Comparison of ENCODE assay signal across 10 cellular contexts in the genomic region with DNA sequence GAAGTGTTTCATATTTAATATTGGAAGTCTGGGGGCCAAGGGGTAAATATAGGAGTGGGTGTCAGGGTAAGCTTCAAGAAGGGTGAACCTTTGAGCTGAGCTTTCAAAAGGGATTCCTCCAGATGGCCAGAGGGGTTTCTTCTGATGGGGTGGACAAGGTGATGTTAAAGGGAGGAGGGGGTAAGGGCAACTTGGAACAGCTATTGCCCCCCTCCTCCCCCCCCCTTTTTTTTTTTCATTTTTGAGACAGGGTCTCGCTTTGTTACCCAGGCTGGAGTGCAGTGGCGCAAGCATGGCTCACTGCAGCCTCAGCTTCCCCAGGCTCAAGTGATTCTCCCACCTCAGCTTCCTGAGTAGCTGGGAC. TPM values are rescaled to one million over a fixed set of nuclear protein-coding genes. Genes with fewer than 3 reads are reported as not detected.
DNase-seq lines count a peak whose midpoint lies in the region; ATAC-seq and TF ChIP-seq lines count a peak whose summit lies in the region.
"Had no signal": no experiment of that assay in that cellular context is flagged by ENCODE, and none has a peak within 500 bp of the region (broad histone marks: within the 10 kb centered on the region; RNA-seq: fewer than 3 reads in every experiment).

No MANE protein-coding gene starts in this region.

- H3K9me3 Mint-ChIP-seq in activated T-cell treated with anti-CD3 and anti-CD28 coated beads, Interleukin-2, amount 50 U/mL, for 24 hours, result no peaks in the 10 kb centered on the region
- no peaks in the 10 kb centered on the region for H3K9me3 Mint-ChIP-seq in stimulated activated effector memory CD8-positive, alpha-beta T cell treated with anti-CD3 and anti-CD28 coated beads, Interleukin-12 subunit alpha, Interleukin-12 subunit beta, amount 100 ng/mL, for 72 hours

- H3K4me1 Mint-ChIP-seq in activated T-cell treated with anti-CD3 and anti-CD28 coated beads, Interleukin-2, amount 50 U/mL, for 24 hours (ENCODE audit: low read depth), result peaks cover 48% of the 10 kb centered on the region
- peaks cover 55% of the 10 kb centered on the region for H3K4me1 Mint-ChIP-seq in stimulated activated effector memory CD8-positive, alpha-beta T cell treated with anti-CD3 and anti-CD28 coated beads, Interleukin-12 subunit alpha, Interleukin-12 subunit beta, amount 100 ng/mL, for 72 hours

- H3K27me3 Mint-ChIP-seq in activated T-cell treated with anti-CD3 and anti-CD28 coated beads, Interleukin-2, amount 50 U/mL, for 24 hours, result no peaks in the 10 kb centered on the region

- H3K4me3 Mint-ChIP-seq in activated T-cell treated with anti-CD3 and anti-CD28 coated beads, Interleukin-2, amount 50 U/mL, for 24 hours, result no peak overlapping the region
- peak overlapping the region; percentile 89 for H3K4me3 Mint-ChIP-seq in stimulated activated effector memory CD8-positive, alpha-beta T cell treated with anti-CD3 and anti-CD28 coated beads, Interleukin-12 subunit alpha, Interleukin-12 subunit beta, amount 100 ng/mL, for 72 hours

- peaks cover 85% of the 10 kb centered on the region for H3K36me3 Mint-ChIP-seq in activated T-cell treated with anti-CD3 and anti-CD28 coated beads, Interleukin-2, amount 50 U/mL, for 24 hours (ENCODE audit: low read depth)
- peaks cover 79% of the 10 kb centered on the region for H3K36me3 Mint-ChIP-seq in stimulated activated effector memory CD8-positive, alpha-beta T cell treated with anti-CD3 and anti-CD28 coated beads, Interleukin-12 subunit alpha, Interleukin-12 subunit beta, amount 100 ng/mL, for 72 hours

- 91% methylated on average over 2 of the region's 2 CpGs for WGBS in esophagus muscularis mucosa
- WGBS in right lobe of liver (ENCODE audit: insufficient coverage, low coverage, low lambda C conversion rate, missing lambda C conversion rate), result 60% methylated on average over 1 of the region's 2 CpGs

- H3K36me3 ChIP-seq in esophagus muscularis mucosa (peaks cover 38 to 50% (median 47%) of the 10 kb centered on the region in 4 donors), right lobe of liver (peaks cover 6 to 41% (median 23%) of the 10 kb centered on the region in 4 donors)

- TF ChIP-seq POLR2A in esophagus muscularis mucosa (IDR thresholded peaks at IDR 0.05; ENCODE audit: low read depth) (no peak), right lobe of liver (IDR thresholded peaks at IDR 0.05) (no peak)

- H3K27ac ChIP-seq in VCaP (peak overlapping the region; percentile 93; the same call in 1 of the 2 replicates), esophagus muscularis mucosa (replicated peaks in 1 of 4) (peak overlapping the region; percentile 92 to 99 (median 96)), right lobe of liver (no peak overlapping the region)

- H3K4me3 ChIP-seq in esophagus muscularis mucosa (no peak overlapping the region), right lobe of liver (no peak overlapping the region)

- no peaks in the 10 kb centered on the region for H3K9me3 ChIP-seq in esophagus muscularis mucosa
- no peaks in the 10 kb centered on the region for H3K9me3 ChIP-seq in right lobe of liver

- H3K4me1 ChIP-seq in esophagus muscularis mucosa (peaks cover 23 to 27% (median 25%) of the 10 kb centered on the region in 4 donors), right lobe of liver (no peaks in the 10 kb centered on the region)

- TF ChIP-seq EP300 in esophagus muscularis mucosa (IDR thresholded peaks at IDR 0.05), result no peak

- TF ChIP-seq CTCF in VCaP (conservative IDR thresholded peaks at IDR 0.05), result no peak
- TF ChIP-seq CTCF in esophagus muscularis mucosa (IDR thresholded peaks at IDR 0.05), result no peak
- no peak for TF ChIP-seq CTCF in right lobe of liver (IDR thresholded peaks at IDR 0.05)

- intact Hi-C loops in esophagus muscularis mucosa (cut with DNase I) (no loop called here), right lobe of liver (cut with DNase I) (no loop called here)

- no peak for ATAC-seq in stimulated activated effector memory CD8-positive, alpha-beta T cell treated with anti-CD3 and anti-CD28 coated beads, Interleukin-12 subunit alpha, Interleukin-12 subunit beta, amount 100 ng/mL, for 72 hours
- no peak for ATAC-seq in right lobe of liver

- no peak for DNase-seq in activated T-cell treated with anti-CD3 and anti-CD28 coated beads, Interleukin-2, amount 50 U/mL, for 24 hours
- DNase-seq in activated T-cell treated with anti-CD3 and anti-CD28 coated beads, Interleukin-2, amount 50 U/mL, for 1 hour, result no peak
- no peak for DNase-seq in esophagus muscularis mucosa (ENCODE audit: extremely low spot score)
- DNase-seq in stimulated activated effector memory CD8-positive, alpha-beta T cell treated with anti-CD3 and anti-CD28 coated beads, Interleukin-12 subunit alpha, Interleukin-12 subunit beta, amount 100 ng/mL, for 72 hours (ENCODE audit: low spot score in 2 of 2), result no peak
- DNase-seq in COR-L47 (lab: John Stamatoyannopoulos, UW), result no peak
- no peak for DNase-seq in islet precursor cell
- DNase-seq in right lobe of liver, result no peak
- DNase-seq: hippocampal formation had no signal

- H3K27ac Mint-ChIP-seq in activated T-cell treated with anti-CD3 and anti-CD28 coated beads, Interleukin-2, amount 50 U/mL, for 24 hours, result peak overlapping the region; percentile 94
- H3K27ac Mint-ChIP-seq in stimulated activated effector memory CD8-positive, alpha-beta T cell treated with anti-CD3 and anti-CD28 coated beads, Interleukin-12 subunit alpha, Interleukin-12 subunit beta, amount 100 ng/mL, for 72 hours, result peak overlapping the region; percentile 96

- H3K27me3 ChIP-seq in esophagus muscularis mucosa, result no peaks in the 10 kb centered on the region
- no peaks in the 10 kb centered on the region for H3K27me3 ChIP-seq in right lobe of liver

RNA-seq across cellular contexts. Expression of a gene that starts 2.1 kb away (rescaled TPM):
- total RNA-seq in esophagus muscularis mucosa (10 to 100 TPM; 15.5 to 56.5 (median 25.6) TPM), right lobe of liver (10 to 100 TPM in 3 of 6 experiments, 1 to 10 TPM in 3; 4.5 to 11.0 (median 8.6) TPM)

RNA-seq across cellular contexts. Expression of a gene that starts 15.1 kb away (rescaled TPM):
- 100 to 1,000 TPM; 129 to 191 (median 164) TPM for total RNA-seq in esophagus muscularis mucosa
- 10 to 100 TPM; 42.0 to 80.3 (median 57.3) TPM for total RNA-seq in right lobe of liver

RNA-seq across cellular contexts. Expression of a gene that starts 15.7 kb away (rescaled TPM):
- total RNA-seq in esophagus muscularis mucosa (10 to 100 TPM; 64.4 to 80.9 (median 74.6) TPM), right lobe of liver (10 to 100 TPM; 24.6 to 43.8 (median 28.1) TPM)

RNA-seq across cellular contexts. Expression of a gene that starts 35.8 kb away (rescaled TPM):
- total RNA-seq in esophagus muscularis mucosa, result 10 to 100 TPM; 33.0 to 48.1 (median 45.0) TPM
- 10 to 100 TPM; 15.8 to 34.6 (median 22.4) TPM for total RNA-seq in right lobe of liver

RNA-seq across cellular contexts. Expression of a gene that starts 38.2 kb away (rescaled TPM):
- total RNA-seq in esophagus muscularis mucosa (10 to 100 TPM; 53.6 to 78.9 (median 70.2) TPM), right lobe of liver (10 to 100 TPM; 10.8 to 33.4 (median 24.5) TPM)
- total RNA-seq: OCI-LY7 had no signal

Comparison
In these comparisons a context has a peak if more than half of its experiments do, and no peak if none do; other contexts are left out.
1. H3K27ac ChIP-seq: peak in VCaP (single experiment) and esophagus muscularis mucosa (4 of 4); none in right lobe of liver (0 of 3).